Comparison of ENCODE assay signal across 1 cellular context in the genomic region with DNA sequence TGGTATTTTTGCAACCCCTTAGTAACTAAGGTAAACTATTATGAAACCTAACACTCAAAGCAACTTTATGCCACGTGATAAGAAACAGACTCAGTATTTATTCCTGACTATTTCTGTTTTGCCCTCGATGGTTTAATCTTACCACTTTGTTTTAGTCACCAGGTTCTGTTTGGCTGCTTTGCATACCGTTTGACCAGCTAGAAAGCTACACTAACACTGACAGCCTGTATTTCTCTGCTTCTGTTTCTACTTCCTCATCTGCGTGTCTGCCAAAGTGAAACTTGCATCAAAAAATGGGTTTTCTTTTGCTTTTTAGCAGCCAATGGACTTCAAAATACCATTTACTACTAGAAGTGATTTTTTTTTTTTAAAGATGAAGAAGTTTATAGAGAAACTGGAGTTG.
TF ChIP-seq lines count a peak whose summit lies in the region.

No MANE protein-coding gene starts in this region.

TF ChIP-seq in HepG2, 621 proteins besides CTCF, POLR2A, EP300 and RAD21 (continued from another document):
- TF ChIP-seq ZNF263 (CRISPR knock-in tag; IDR thresholded peaks at IDR 0.05) (no peak), PAF1 (CRISPR knock-in tag; IDR thresholded peaks at IDR 0.05) (no peak), FOXJ3 (CRISPR knock-in tag; IDR thresholded peaks at IDR 0.05; ENCODE audit: borderline replicate concordance) (no peak), HDAC1 (CRISPR knock-in tag; IDR thresholded peaks at IDR 0.05) (no peak), ZNF598 (CRISPR knock-in tag; IDR thresholded peaks at IDR 0.05; ENCODE audit: borderline replicate concordance) (no peak), ZNF441 (CRISPR knock-in tag; IDR thresholded peaks at IDR 0.05; ENCODE audit: borderline replicate concordance) (no peak), ZBTB8A (CRISPR knock-in tag; IDR thresholded peaks at IDR 0.05; ENCODE audit: borderline replicate concordance, low read depth) (no peak), ZNF260 (CRISPR knock-in tag; IDR thresholded peaks at IDR 0.05; ENCODE audit: borderline replicate concordance, low read depth) (no peak), TEAD2 (CRISPR knock-in tag; IDR thresholded peaks at IDR 0.05) (no peak)
- TF ChIP-seq, protein P1, sequence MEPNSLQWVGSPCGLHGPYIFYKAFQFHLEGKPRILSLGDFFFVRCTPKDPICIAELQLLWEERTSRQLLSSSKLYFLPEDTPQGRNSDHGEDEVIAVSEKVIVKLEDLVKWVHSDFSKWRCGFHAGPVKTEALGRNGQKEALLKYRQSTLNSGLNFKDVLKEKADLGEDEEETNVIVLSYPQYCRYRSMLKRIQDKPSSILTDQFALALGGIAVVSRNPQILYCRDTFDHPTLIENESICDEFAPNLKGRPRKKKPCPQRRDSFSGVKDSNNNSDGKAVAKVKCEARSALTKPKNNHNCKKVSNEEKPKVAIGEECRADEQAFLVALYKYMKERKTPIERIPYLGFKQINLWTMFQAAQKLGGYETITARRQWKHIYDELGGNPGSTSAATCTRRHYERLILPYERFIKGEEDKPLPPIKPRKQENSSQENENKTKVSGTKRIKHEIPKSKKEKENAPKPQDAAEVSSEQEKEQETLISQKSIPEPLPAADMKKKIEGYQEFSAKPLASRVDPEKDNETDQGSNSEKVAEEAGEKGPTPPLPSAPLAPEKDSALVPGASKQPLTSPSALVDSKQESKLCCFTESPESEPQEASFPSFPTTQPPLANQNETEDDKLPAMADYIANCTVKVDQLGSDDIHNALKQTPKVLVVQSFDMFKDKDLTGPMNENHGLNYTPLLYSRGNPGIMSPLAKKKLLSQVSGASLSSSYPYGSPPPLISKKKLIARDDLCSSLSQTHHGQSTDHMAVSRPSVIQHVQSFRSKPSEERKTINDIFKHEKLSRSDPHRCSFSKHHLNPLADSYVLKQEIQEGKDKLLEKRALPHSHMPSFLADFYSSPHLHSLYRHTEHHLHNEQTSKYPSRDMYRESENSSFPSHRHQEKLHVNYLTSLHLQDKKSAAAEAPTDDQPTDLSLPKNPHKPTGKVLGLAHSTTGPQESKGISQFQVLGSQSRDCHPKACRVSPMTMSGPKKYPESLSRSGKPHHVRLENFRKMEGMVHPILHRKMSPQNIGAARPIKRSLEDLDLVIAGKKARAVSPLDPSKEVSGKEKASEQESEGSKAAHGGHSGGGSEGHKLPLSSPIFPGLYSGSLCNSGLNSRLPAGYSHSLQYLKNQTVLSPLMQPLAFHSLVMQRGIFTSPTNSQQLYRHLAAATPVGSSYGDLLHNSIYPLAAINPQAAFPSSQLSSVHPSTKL (CRISPR knock-in tag; IDR thresholded peaks at IDR 0.05) = no peak
- TF ChIP-seq, protein P2, sequence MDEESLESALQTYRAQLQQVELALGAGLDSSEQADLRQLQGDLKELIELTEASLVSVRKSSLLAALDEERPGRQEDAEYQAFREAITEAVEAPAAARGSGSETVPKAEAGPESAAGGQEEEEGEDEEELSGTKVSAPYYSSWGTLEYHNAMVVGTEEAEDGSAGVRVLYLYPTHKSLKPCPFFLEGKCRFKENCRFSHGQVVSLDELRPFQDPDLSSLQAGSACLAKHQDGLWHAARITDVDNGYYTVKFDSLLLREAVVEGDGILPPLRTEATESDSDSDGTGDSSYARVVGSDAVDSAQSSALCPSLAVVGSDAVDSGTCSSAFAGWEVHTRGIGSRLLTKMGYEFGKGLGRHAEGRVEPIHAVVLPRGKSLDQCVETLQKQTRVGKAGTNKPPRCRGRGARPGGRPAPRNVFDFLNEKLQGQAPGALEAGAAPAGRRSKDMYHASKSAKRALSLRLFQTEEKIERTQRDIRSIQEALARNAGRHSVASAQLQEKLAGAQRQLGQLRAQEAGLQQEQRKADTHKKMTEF (CRISPR knock-in tag; IDR thresholded peaks at IDR 0.05) = no peak
- TF ChIP-seq, protein P3, sequence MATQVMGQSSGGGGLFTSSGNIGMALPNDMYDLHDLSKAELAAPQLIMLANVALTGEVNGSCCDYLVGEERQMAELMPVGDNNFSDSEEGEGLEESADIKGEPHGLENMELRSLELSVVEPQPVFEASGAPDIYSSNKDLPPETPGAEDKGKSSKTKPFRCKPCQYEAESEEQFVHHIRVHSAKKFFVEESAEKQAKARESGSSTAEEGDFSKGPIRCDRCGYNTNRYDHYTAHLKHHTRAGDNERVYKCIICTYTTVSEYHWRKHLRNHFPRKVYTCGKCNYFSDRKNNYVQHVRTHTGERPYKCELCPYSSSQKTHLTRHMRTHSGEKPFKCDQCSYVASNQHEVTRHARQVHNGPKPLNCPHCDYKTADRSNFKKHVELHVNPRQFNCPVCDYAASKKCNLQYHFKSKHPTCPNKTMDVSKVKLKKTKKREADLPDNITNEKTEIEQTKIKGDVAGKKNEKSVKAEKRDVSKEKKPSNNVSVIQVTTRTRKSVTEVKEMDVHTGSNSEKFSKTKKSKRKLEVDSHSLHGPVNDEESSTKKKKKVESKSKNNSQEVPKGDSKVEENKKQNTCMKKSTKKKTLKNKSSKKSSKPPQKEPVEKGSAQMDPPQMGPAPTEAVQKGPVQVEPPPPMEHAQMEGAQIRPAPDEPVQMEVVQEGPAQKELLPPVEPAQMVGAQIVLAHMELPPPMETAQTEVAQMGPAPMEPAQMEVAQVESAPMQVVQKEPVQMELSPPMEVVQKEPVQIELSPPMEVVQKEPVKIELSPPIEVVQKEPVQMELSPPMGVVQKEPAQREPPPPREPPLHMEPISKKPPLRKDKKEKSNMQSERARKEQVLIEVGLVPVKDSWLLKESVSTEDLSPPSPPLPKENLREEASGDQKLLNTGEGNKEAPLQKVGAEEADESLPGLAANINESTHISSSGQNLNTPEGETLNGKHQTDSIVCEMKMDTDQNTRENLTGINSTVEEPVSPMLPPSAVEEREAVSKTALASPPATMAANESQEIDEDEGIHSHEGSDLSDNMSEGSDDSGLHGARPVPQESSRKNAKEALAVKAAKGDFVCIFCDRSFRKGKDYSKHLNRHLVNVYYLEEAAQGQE (IDR thresholded peaks at IDR 0.05; ENCODE audit: borderline replicate concordance in 1 of 2, low read depth in 1 of 2, low read length in 2 of 2) = no peak
